In genomic region chr14:69768873-69769272, GRCh38 we compare ENCODE assay signal across 9 cellular contexts. TPM values are rescaled to one million over a fixed set of nuclear protein-coding genes. Genes with fewer than 3 reads are reported as not detected.
DNase-seq lines count a peak whose midpoint lies in the region; ATAC-seq, FAIRE-seq and TF ChIP-seq lines count a peak whose summit lies in the region.
"Had no signal": no experiment of that assay in that cellular context is flagged by ENCODE, and none has a peak within 500 bp of the region (broad histone marks: within the 10 kb centered on the region; RNA-seq: fewer than 3 reads in every experiment).

No MANE protein-coding gene starts in this region.

- DNase-seq in GM12891 (ENCODE audit: insufficient read length, low spot score): no peak
- DNase-seq in T-cell: no peak
- DNase-seq in fibroblast of mammary gland (ENCODE audit: low read depth): peak; percentile 38
- no peak for DNase-seq in HuH-7 (ENCODE audit: low spot score)
- no peak for DNase-seq in stimulated activated CD4-positive, alpha-beta T cell treated with anti-CD3 and anti-CD28 coated beads, Interleukin-4, amount 100 ng/mL, for 1 hour
- DNase-seq: NCI-H146 had no signal

- no peak for ATAC-seq in T-cell (replicated peaks in 1 of 4)
- ATAC-seq in HG03095 (IDR thresholded peaks at IDR 0.05; ENCODE audit: unreplicated experiment): no peak
- ATAC-seq in HG02571 (IDR thresholded peaks at IDR 0.05; ENCODE audit: unreplicated experiment): no peak

- no peaks in the 10 kb centered on the region for H3K9me3 Mint-ChIP-seq in T-cell

- H3K36me3 Mint-ChIP-seq in T-cell: peaks cover 59% of the 10 kb centered on the region

- H3K27ac Mint-ChIP-seq in T-cell: peak overlapping the region; percentile 100

- 0 out of 2 replicates have a peak, but pooled peaks have one; percentile 24 for TF ChIP-seq POLR2A in GM12891 (IDR thresholded peaks at IDR 0.05; ENCODE audit: low read depth, low read length)

- TF ChIP-seq CTCF in fibroblast of mammary gland (conservative IDR thresholded peaks at IDR 0.05; ENCODE audit: control insufficient read depth, insufficient read depth, low read depth, low read length): no peak

- peaks cover 0 to 2% of the 10 kb centered on the region in 2 donors for H3K27me3 Mint-ChIP-seq in T-cell

- peaks cover 73 to 80% (median 77%) of the 10 kb centered on the region in 3 donors for H3K4me1 Mint-ChIP-seq in T-cell

- H3K36me3 ChIP-seq in rectal smooth muscle tissue (ENCODE audit: control insufficient read depth, insufficient read depth, low read length): peaks cover 36% of the 10 kb centered on the region

- CTCF ChIA-PET in T-cell (lab: Charles Lee): no interaction called here

- H3K27me3 ChIP-seq in rectal smooth muscle tissue (ENCODE audit: control insufficient read depth, insufficient read depth, low read length): no peaks in the 10 kb centered on the region

- no peak for FAIRE-seq in GM12891 (lab: Jason Lieb, UNC)

- H3K4me3 ChIP-seq in fibroblast of mammary gland (ENCODE audit: control insufficient read depth, low read depth, low read length): peak overlapping the region; percentile 97
- peak overlapping the region; percentile 83 for H3K4me3 ChIP-seq in rectal smooth muscle tissue (ENCODE audit: low read length)

- no peak overlapping the region for H3K9ac ChIP-seq in rectal smooth muscle tissue (ENCODE audit: low read length)

- POLR2A ChIA-PET in T-cell (lab: Charles Lee): interaction anchor here (0.5 to 3.1 kb wide), 4 partner anchors 8 to 1706 kb away, joined by 3 to 17 read pairs (median 5); no protein-coding TSS in a partner anchor

- no peak overlapping the region for H3K27ac ChIP-seq in rectal smooth muscle tissue (ENCODE audit: low read depth, low read length)

- peaks cover 23% of the 10 kb centered on the region for H3K4me1 ChIP-seq in rectal smooth muscle tissue (ENCODE audit: control insufficient read depth, insufficient read depth, low read length)

- H3K4me3 Mint-ChIP-seq in T-cell: peak overlapping the region; percentile 99

TF ChIP-seq in GM12891, 5 proteins besides CTCF, POLR2A, EP300 and RAD21:
- TF ChIP-seq TAF1 (IDR thresholded peaks at IDR 0.05; ENCODE audit: low read depth, low read length) (no peak), SPI1 (IDR thresholded peaks at IDR 0.05; ENCODE audit: low read depth, low read length) (no peak), PAX5 (IDR thresholded peaks at IDR 0.05; ENCODE audit: insufficient read depth, low read length, severe bottlenecking) (no peak), POLR2AphosphoS5 (IDR thresholded peaks at IDR 0.05; ENCODE audit: low read depth, low read length) (no peak; the same call in 1 of the 2 replicates), POU2F2 (IDR thresholded peaks at IDR 0.05; ENCODE audit: low read depth, low read length) (no peak)

RNA-seq across cellular contexts. Expression of gene SRSF5, which starts 1.9 kb away (rescaled TPM):
- polyA plus RNA-seq in GM12891 (2012; ENCODE audit: low read depth, missing spikeins): 378 TPM
- total RNA-seq in T-cell: 1,000 to 10,000 TPM in 2 of 5 donors, 100 to 1,000 TPM in 3; 788 to 1,543 (median 848) TPM

RNA-seq across cellular contexts. Expression of gene SLC10A1, which starts 28.2 kb away (rescaled TPM):
- polyA plus RNA-seq in GM12891 (2012; ENCODE audit: low read depth, missing spikeins): 0.05 TPM
- under 1 TPM in 1 of 5 donors, not detected in 4; 0.13 TPM for total RNA-seq in T-cell
